In the genomic region with DNA sequence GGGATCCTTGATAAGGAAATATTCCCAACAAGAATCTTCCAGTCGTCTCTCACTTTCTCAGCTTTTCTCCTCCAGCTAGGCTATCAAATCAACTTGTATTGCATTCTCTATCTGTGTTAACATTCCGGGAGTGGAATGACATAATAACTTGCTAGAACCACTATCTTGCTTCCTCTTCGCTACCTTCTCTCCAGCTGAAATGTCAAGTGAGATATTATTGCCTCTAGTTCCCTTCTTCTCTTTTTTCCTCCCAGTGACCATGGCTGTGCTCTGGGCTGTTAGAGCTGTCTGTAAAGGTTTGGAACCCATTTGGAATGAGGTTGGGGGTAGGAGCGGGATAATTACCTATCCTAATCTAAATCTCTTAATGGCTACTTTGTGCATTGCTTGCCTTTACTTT, we compare ENCODE assay signal across 1 cellular context.
TF ChIP-seq lines count a peak whose summit lies in the region.

No MANE protein-coding gene starts in this region.

TF ChIP-seq in H1, 55 proteins besides CTCF, POLR2A, EP300 and RAD21 (continued from another document):
- TF ChIP-seq, protein P1, sequence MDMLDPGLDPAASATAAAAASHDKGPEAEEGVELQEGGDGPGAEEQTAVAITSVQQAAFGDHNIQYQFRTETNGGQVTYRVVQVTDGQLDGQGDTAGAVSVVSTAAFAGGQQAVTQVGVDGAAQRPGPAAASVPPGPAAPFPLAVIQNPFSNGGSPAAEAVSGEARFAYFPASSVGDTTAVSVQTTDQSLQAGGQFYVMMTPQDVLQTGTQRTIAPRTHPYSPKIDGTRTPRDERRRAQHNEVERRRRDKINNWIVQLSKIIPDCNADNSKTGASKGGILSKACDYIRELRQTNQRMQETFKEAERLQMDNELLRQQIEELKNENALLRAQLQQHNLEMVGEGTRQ (IDR thresholded peaks at IDR 0.05; ENCODE audit: low read length): no peak
- no peak for TF ChIP-seq NANOG (IDR thresholded peaks at IDR 0.05; ENCODE audit: insufficient read depth, low read depth, low read length, poor library complexity, severe bottlenecking)
- no peak for TF ChIP-seq EGR1 (IDR thresholded peaks at IDR 0.05; ENCODE audit: borderline replicate concordance, low read depth, low read length)
- TF ChIP-seq SUZ12 (IDR thresholded peaks at IDR 0.05; ENCODE audit: low read length): no peak
- TF ChIP-seq TEAD4 (IDR thresholded peaks at IDR 0.05; ENCODE audit: low read depth, low read length): no peak
- TF ChIP-seq HDAC2 (IDR thresholded peaks at IDR 0.05; ENCODE audit: borderline replicate concordance in 1 of 2, low read depth in 2 of 2, low read length in 2 of 2): no peak
- no peak for TF ChIP-seq RNF2 (IDR thresholded peaks at IDR 0.05; ENCODE audit: borderline replicate concordance, low read depth, low read length, missing control alignments, poor library complexity, severe bottlenecking)
- no peak for TF ChIP-seq TBP (IDR thresholded peaks at IDR 0.05; ENCODE audit: low read depth, low read length)
- TF ChIP-seq JUND (IDR thresholded peaks at IDR 0.05; ENCODE audit: low read length): no peak
- no peak for TF ChIP-seq ATF3 (IDR thresholded peaks at IDR 0.05; ENCODE audit: insufficient read depth, low read depth, low read length)
- no peak for TF ChIP-seq MAFK (IDR thresholded peaks at IDR 0.05; ENCODE audit: low read depth, low read length)
- no peak for TF ChIP-seq BACH1 (IDR thresholded peaks at IDR 0.05; ENCODE audit: low read length)
- TF ChIP-seq TCF12 (IDR thresholded peaks at IDR 0.05; ENCODE audit: low read depth, low read length): no peak
- TF ChIP-seq, protein P2, sequence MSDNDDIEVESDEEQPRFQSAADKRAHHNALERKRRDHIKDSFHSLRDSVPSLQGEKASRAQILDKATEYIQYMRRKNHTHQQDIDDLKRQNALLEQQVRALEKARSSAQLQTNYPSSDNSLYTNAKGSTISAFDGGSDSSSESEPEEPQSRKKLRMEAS (IDR thresholded peaks at IDR 0.05): no peak
